12 cellular contexts compared by ENCODE assay signal in the genomic region with DNA sequence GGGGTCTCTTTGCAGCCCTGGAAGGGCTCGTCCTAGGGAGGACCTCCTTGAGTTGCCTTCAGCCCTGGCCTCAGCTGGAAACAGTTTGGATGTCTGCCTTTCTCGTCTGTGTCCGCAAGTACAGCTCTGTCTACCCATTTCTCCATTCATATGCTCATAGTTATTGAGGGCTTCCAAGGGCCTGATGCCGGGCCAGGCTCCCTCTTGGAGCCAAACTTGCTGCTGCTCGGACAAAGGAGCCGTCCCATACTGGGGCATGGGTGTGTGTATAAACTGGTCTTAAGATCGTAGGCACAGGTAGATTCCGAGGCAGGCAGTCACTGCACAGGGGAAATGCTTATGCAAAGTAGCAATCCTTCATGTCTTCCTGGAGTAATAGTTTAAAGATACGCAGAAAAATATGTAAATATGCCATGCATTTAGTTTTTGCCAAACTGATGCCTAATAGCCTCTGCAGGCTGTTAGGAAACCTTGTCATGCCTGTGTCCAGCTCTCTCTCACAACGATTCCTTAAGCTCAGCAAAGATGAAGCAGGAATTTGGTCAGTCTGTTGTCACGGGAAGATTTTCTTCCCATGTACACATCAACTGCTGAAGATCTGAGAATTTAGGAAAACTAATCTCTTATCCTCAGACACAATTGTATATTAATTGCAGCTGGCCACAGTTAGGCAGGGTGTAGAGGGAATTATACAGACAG.
DNase-seq lines count a peak whose midpoint lies in the region; ATAC-seq and TF ChIP-seq lines count a peak whose summit lies in the region.
"Had no signal": no experiment of that assay in that cellular context is flagged by ENCODE, and none has a peak within 500 bp of the region (broad histone marks: within the 10 kb centered on the region; RNA-seq: fewer than 3 reads in every experiment).

No MANE protein-coding gene starts in this region.

- H3K9ac ChIP-seq in BLaER1 = no peak overlapping the region

- H3K9me3 ChIP-seq in BLaER1 (no peaks in the 10 kb centered on the region), sigmoid colon (no peaks in the 10 kb centered on the region)

- no peaks in the 10 kb centered on the region for H3K27me3 ChIP-seq in BLaER1
- H3K27me3 ChIP-seq in sigmoid colon = no peaks in the 10 kb centered on the region

- H3K27ac ChIP-seq in BLaER1 (no peak overlapping the region), sigmoid colon (peak overlapping the region; percentile 70 to 85 (median 83))

- TF ChIP-seq CTCF in fibroblast of villous mesenchyme (IDR thresholded peaks at IDR 0.05; ENCODE audit: insufficient read depth, low read depth, low read length) = no peak
- no peak for TF ChIP-seq CTCF in sigmoid colon (IDR thresholded peaks at IDR 0.05)

- H3K4me3 Mint-ChIP-seq in activated naive CD8-positive, alpha-beta T cell treated with anti-CD3 and anti-CD28 coated beads, Interleukin-2, amount 50 U/mL, for 24 hours = no peak overlapping the region
- H3K4me3 Mint-ChIP-seq in activated T-helper 17 cell treated with anti-CD3 and anti-CD28 coated beads, Interleukin-2, amount 50 U/mL, for 72 hours = no peak overlapping the region
- H3K4me3 Mint-ChIP-seq: activated CD4-positive, alpha-beta memory T cell treated with anti-CD3 and anti-CD28 coated beads for 36 hours had no signal

- DNase-seq in fibroblast of villous mesenchyme (ENCODE audit: low read depth) = peak; percentile 47
- DNase-seq in sigmoid colon = no peak
- DNase-seq in activated naive CD8-positive, alpha-beta T cell treated with anti-CD3 and anti-CD28 coated beads, Interleukin-2, amount 50 U/mL, for 24 hours = no peak
- DNase-seq in activated T-cell treated with anti-CD3 and anti-CD28 coated beads for 4 hours = no peak
- DNase-seq: activated CD4-positive, alpha-beta memory T cell treated with anti-CD3 and anti-CD28 coated beads for 36 hours; activated naive CD4-positive, alpha-beta T cell treated with Interleukin-2 at 50 U/mL for 16 hours; DMS79 treated with DMSO at 0.1 percent for 48 hours; NCI-H345 had no signal

- intact Hi-C loops in sigmoid colon (cut with DNase I) = no loop called here

- peaks cover 10% of the 10 kb centered on the region for H3K27me3 Mint-ChIP-seq in activated naive CD8-positive, alpha-beta T cell treated with anti-CD3 and anti-CD28 coated beads, Interleukin-2, amount 50 U/mL, for 24 hours
- peaks cover 30% of the 10 kb centered on the region for H3K27me3 Mint-ChIP-seq in activated T-helper 17 cell treated with anti-CD3 and anti-CD28 coated beads, Interleukin-2, amount 50 U/mL, for 72 hours

- no peak for TF ChIP-seq EP300 in sigmoid colon (IDR thresholded peaks at IDR 0.05)

- WGBS in sigmoid colon, 2 donors = 65 to 69% methylated on average over 11 of the region's 11 CpGs

- no peak overlapping the region for H3K27ac Mint-ChIP-seq in activated naive CD8-positive, alpha-beta T cell treated with anti-CD3 and anti-CD28 coated beads, Interleukin-2, amount 50 U/mL, for 24 hours
- no peak overlapping the region for H3K27ac Mint-ChIP-seq in activated T-helper 17 cell treated with anti-CD3 and anti-CD28 coated beads, Interleukin-2, amount 50 U/mL, for 72 hours
- H3K27ac Mint-ChIP-seq: activated CD4-positive, alpha-beta memory T cell treated with anti-CD3 and anti-CD28 coated beads for 36 hours had no signal

- H3K4me3 ChIP-seq in BLaER1 (no peak overlapping the region), fibroblast of villous mesenchyme (ENCODE audit: low read depth, low read length) (no peak overlapping the region), sigmoid colon (no peak overlapping the region)

- ATAC-seq in SK-N-SH treated with all-trans-retinoic acid at 6 μM for 48 hours (peak; percentile 40), GM21619 (IDR thresholded peaks at IDR 0.05; ENCODE audit: unreplicated experiment) (no peak)
- no peak for ATAC-seq in activated naive CD8-positive, alpha-beta T cell treated with anti-CD3 and anti-CD28 coated beads, Interleukin-2, amount 50 U/mL, for 24 hours
- no peak for ATAC-seq in activated T-helper 17 cell treated with anti-CD3 and anti-CD28 coated beads, Interleukin-2, amount 50 U/mL, for 72 hours (replicated peaks)

- H3K36me3 ChIP-seq in BLaER1 (no peaks in the 10 kb centered on the region), sigmoid colon (no peaks in the 10 kb centered on the region)

- H3K4me2 ChIP-seq in BLaER1 = peak overlapping the region; percentile 52

- no peaks in the 10 kb centered on the region for H3K4me1 Mint-ChIP-seq in activated naive CD8-positive, alpha-beta T cell treated with anti-CD3 and anti-CD28 coated beads, Interleukin-2, amount 50 U/mL, for 24 hours
- no peaks in the 10 kb centered on the region for H3K4me1 Mint-ChIP-seq in activated T-helper 17 cell treated with anti-CD3 and anti-CD28 coated beads, Interleukin-2, amount 50 U/mL, for 72 hours

- H3K9me3 Mint-ChIP-seq in activated naive CD8-positive, alpha-beta T cell treated with anti-CD3 and anti-CD28 coated beads, Interleukin-2, amount 50 U/mL, for 24 hours = no peaks in the 10 kb centered on the region
- H3K9me3 Mint-ChIP-seq in activated T-helper 17 cell treated with anti-CD3 and anti-CD28 coated beads, Interleukin-2, amount 50 U/mL, for 72 hours = no peaks in the 10 kb centered on the region
- H3K9me3 Mint-ChIP-seq: activated CD4-positive, alpha-beta memory T cell treated with anti-CD3 and anti-CD28 coated beads for 36 hours had no signal

- H4K20me1 ChIP-seq in BLaER1 = no peaks in the 10 kb centered on the region

- no peak for TF ChIP-seq POLR2A in sigmoid colon (IDR thresholded peaks at IDR 0.05)

- no peaks in the 10 kb centered on the region for H3K36me3 Mint-ChIP-seq in activated naive CD8-positive, alpha-beta T cell treated with anti-CD3 and anti-CD28 coated beads, Interleukin-2, amount 50 U/mL, for 24 hours (ENCODE audit: low read depth)
- no peaks in the 10 kb centered on the region for H3K36me3 Mint-ChIP-seq in activated T-helper 17 cell treated with anti-CD3 and anti-CD28 coated beads, Interleukin-2, amount 50 U/mL, for 72 hours (ENCODE audit: low read depth)
- H3K36me3 Mint-ChIP-seq: activated CD4-positive, alpha-beta memory T cell treated with anti-CD3 and anti-CD28 coated beads for 36 hours had no signal

- H3K4me1 ChIP-seq in BLaER1 (peaks cover 37% of the 10 kb centered on the region), sigmoid colon (peaks cover 0 to 61% (median 53%) of the 10 kb centered on the region in 4 donors)

TF ChIP-seq in SK-N-SH treated with all-trans-retinoic acid at 6 μM for 48 hours, 23 proteins besides CTCF, POLR2A, EP300 and RAD21 (continues in another document):
- TF ChIP-seq ZFP30 (CRISPR knock-in tag; IDR thresholded peaks at IDR 0.05) = no peak
- TF ChIP-seq, protein P1, sequence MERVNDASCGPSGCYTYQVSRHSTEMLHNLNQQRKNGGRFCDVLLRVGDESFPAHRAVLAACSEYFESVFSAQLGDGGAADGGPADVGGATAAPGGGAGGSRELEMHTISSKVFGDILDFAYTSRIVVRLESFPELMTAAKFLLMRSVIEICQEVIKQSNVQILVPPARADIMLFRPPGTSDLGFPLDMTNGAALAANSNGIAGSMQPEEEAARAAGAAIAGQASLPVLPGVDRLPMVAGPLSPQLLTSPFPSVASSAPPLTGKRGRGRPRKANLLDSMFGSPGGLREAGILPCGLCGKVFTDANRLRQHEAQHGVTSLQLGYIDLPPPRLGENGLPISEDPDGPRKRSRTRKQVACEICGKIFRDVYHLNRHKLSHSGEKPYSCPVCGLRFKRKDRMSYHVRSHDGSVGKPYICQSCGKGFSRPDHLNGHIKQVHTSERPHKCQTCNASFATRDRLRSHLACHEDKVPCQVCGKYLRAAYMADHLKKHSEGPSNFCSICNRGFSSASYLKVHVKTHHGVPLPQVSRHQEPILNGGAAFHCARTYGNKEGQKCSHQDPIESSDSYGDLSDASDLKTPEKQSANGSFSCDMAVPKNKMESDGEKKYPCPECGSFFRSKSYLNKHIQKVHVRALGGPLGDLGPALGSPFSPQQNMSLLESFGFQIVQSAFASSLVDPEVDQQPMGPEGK (CRISPR knock-in tag; IDR thresholded peaks at IDR 0.05; ENCODE audit: borderline replicate concordance) = no peak
- no peak for TF ChIP-seq BACH2 (CRISPR knock-in tag; IDR thresholded peaks at IDR 0.05; ENCODE audit: borderline replicate concordance)
- TF ChIP-seq, protein P2, sequence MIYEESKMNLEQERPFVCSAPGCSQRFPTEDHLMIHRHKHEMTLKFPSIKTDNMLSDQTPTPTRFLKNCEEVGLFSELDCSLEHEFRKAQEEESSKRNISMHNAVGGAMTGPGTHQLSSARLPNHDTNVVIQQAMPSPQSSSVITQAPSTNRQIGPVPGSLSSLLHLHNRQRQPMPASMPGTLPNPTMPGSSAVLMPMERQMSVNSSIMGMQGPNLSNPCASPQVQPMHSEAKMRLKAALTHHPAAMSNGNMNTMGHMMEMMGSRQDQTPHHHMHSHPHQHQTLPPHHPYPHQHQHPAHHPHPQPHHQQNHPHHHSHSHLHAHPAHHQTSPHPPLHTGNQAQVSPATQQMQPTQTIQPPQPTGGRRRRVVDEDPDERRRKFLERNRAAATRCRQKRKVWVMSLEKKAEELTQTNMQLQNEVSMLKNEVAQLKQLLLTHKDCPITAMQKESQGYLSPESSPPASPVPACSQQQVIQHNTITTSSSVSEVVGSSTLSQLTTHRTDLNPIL (CRISPR knock-in tag; IDR thresholded peaks at IDR 0.05; ENCODE audit: low read depth) = no peak
- TF ChIP-seq ISL1 (CRISPR knock-in tag; IDR thresholded peaks at IDR 0.05) = no peak
- TF ChIP-seq ZC3H10 (CRISPR knock-in tag; IDR thresholded peaks at IDR 0.05) = no peak
- TF ChIP-seq ZNF565 (CRISPR knock-in tag; conservative IDR thresholded peaks at IDR 0.05; ENCODE audit: low read depth) = no peak
- no peak for TF ChIP-seq RARB (CRISPR knock-in tag; IDR thresholded peaks at IDR 0.05)
